Comparison of ENCODE assay signal across 26 cellular contexts in genomic region chr7:89335490-89335889, GRCh38.
"Had no signal": no experiment of that assay in that cellular context is flagged by ENCODE, and none has a peak within 500 bp of the region (broad histone marks: within the 10 kb centered on the region; RNA-seq: fewer than 3 reads in every experiment).

No MANE protein-coding gene starts in this region.

- H3K36me3 Mint-ChIP-seq: immature natural killer cell; mesothelial cell of epicardium; naive B cell; natural killer cell; neural progenitor cell; stimulated activated memory B cell treated with anti-CD40 and anti-IgM and Interleukin-4, amounts not matched to agents 10 μg/mL and 1 μg/mL and 100 μg/mL, for 72 hours; type B pancreatic cell had no signal

- H3K4me1 Mint-ChIP-seq: naive B cell; natural killer cell; neural progenitor cell; stimulated activated memory B cell treated with anti-CD40 and anti-IgM and Interleukin-4, amounts not matched to agents 10 μg/mL and 1 μg/mL and 100 μg/mL, for 72 hours; stimulated activated naive CD8-positive, alpha-beta T cell treated with anti-CD3 and anti-CD28 coated beads, Interleukin-15, amount 100 ng/mL, for 72 hours had no signal

- H3K4me1 ChIP-seq: neural progenitor cell, right atrium auricular region, right lobe of liver, tibial nerve, vagina had no signal

- H3K27me3 Mint-ChIP-seq: naive B cell; progenitor cell of endocrine pancreas; stimulated activated memory B cell treated with anti-CD40 and anti-IgM and Interleukin-4, amounts not matched to agents 10 μg/mL and 1 μg/mL and 100 μg/mL, for 72 hours; stimulated activated naive CD8-positive, alpha-beta T cell treated with anti-CD3 and anti-CD28 coated beads, Interleukin-15, amount 100 ng/mL, for 72 hours had no signal

- H2AFZ ChIP-seq: neural progenitor cell had no signal

- DNase-seq: hypothalamus; islet precursor cell; naive B cell; natural killer cell; nephron progenitor cell; ovary; right lobe of liver; stimulated activated CD4-positive, alpha-beta T cell treated with anti-CD3 and anti-CD28 coated beads, Interleukin-1b, Interleukin-23, amount 100 ng/mL, for 48 hours; stimulated activated CD4-positive, alpha-beta T cell treated with anti-CD3 and anti-CD28 coated beads, Interleukin-2, amount 100 ng/mL, for 48 hours; stimulated activated CD4-positive, alpha-beta T cell treated with anti-CD3 and anti-CD28 coated beads, Interleukin-4, amount 100 ng/mL, for 4 hours; stimulated activated CD8-positive, alpha-beta memory T cell treated with anti-CD3 and anti-CD28 coated beads, Interleukin-4, amount 100 ng/mL, for 48 hours; stimulated activated naive CD4-positive, alpha-beta T cell treated with Interleukin-2 at 50 U/mL for 16 hours; stimulated activated naive CD8-positive, alpha-beta T cell treated with anti-CD3 and anti-CD28 coated beads, Interleukin-15, amount 100 ng/mL, for 72 hours; substantia nigra had no signal

- H3K36me3 ChIP-seq: neural progenitor cell, ovary, right atrium auricular region, right lobe of liver, tibial nerve, vagina had no signal

- ATAC-seq: left lobe of liver; natural killer cell; right lobe of liver; stimulated activated memory B cell treated with anti-CD40 and anti-IgM and Interleukin-4, amounts not matched to agents 10 μg/mL and 1 μg/mL and 100 μg/mL, for 72 hours; stimulated activated naive CD8-positive, alpha-beta T cell treated with anti-CD3 and anti-CD28 coated beads, Interleukin-15, amount 100 ng/mL, for 72 hours had no signal

- H3K9ac ChIP-seq: neural progenitor cell had no signal

- H3K27me3 ChIP-seq: neural progenitor cell, ovary, right atrium auricular region, right lobe of liver, tibial nerve, vagina had no signal

- H3K9me3 Mint-ChIP-seq: mesothelial cell of epicardium; nephron progenitor cell; neural progenitor cell; stimulated activated naive CD8-positive, alpha-beta T cell treated with anti-CD3 and anti-CD28 coated beads, Interleukin-15, amount 100 ng/mL, for 72 hours; type B pancreatic cell had no signal

- H3K27ac Mint-ChIP-seq: mesothelial cell of epicardium; naive B cell; natural killer cell; nephron progenitor cell; neural progenitor cell; progenitor cell of endocrine pancreas; stimulated activated memory B cell treated with anti-CD40 and anti-IgM and Interleukin-4, amounts not matched to agents 10 μg/mL and 1 μg/mL and 100 μg/mL, for 72 hours; stimulated activated naive CD8-positive, alpha-beta T cell treated with anti-CD3 and anti-CD28 coated beads, Interleukin-15, amount 100 ng/mL, for 72 hours; type B pancreatic cell had no signal

- H3K4me2 ChIP-seq: neural progenitor cell, smooth muscle cell had no signal

- H3K27ac ChIP-seq: neural progenitor cell, ovary, right atrium auricular region, right lobe of liver, tibial nerve, vagina had no signal

- H3K4me3 Mint-ChIP-seq: immature natural killer cell; mesothelial cell of epicardium; naive B cell; natural killer cell; nephron progenitor cell; neural progenitor cell; stimulated activated memory B cell treated with anti-CD40 and anti-IgM and Interleukin-4, amounts not matched to agents 10 μg/mL and 1 μg/mL and 100 μg/mL, for 72 hours; stimulated activated naive CD8-positive, alpha-beta T cell treated with anti-CD3 and anti-CD28 coated beads, Interleukin-15, amount 100 ng/mL, for 72 hours; type B pancreatic cell had no signal

- H3K4me3 ChIP-seq: lung, neural progenitor cell, ovary, right atrium auricular region, right lobe of liver, smooth muscle cell, tibial nerve, vagina had no signal

- H3K9me3 ChIP-seq: ovary, right atrium auricular region, right lobe of liver, tibial nerve, vagina had no signal
